Comparison of ENCODE assay signal across 20 cellular contexts in the genomic region with DNA sequence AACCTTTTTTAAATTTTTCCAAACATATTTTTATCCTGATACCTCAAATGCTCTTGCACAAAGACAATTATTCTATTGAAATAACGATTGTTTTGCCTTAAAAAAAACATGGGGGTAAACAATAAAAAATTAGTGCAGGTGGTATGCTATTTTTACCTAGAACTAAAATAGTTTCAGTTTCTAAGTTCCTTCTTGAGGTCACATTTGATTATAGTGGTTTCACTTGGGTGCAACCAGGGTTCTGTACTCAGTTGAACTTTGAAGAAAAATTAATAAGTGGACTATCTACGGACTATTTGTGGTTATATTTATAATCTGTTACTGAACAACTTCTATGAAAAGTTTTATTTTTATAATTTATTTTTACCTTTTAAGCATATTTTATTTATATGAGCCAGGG.
DNase-seq lines count a peak whose midpoint lies in the region; ATAC-seq and TF ChIP-seq lines count a peak whose summit lies in the region.
"Had no signal": no experiment of that assay in that cellular context is flagged by ENCODE, and none has a peak within 500 bp of the region (broad histone marks: within the 10 kb centered on the region; RNA-seq: fewer than 3 reads in every experiment).

No MANE protein-coding gene starts in this region.

- H3K36me3 ChIP-seq in OCI-LY7 (ENCODE audit: insufficient read depth, low read length), result peaks cover 11% of the 10 kb centered on the region
- H3K36me3 ChIP-seq in Peyer's patch, result no peaks in the 10 kb centered on the region
- H3K36me3 ChIP-seq: suprapubic skin, uterus had no signal

- no peaks in the 10 kb centered on the region for H3K27me3 ChIP-seq in Peyer's patch
- H3K27me3 ChIP-seq: suprapubic skin, uterus had no signal

- CTCF ChIA-PET in OCI-LY7 (lab: Charles Lee; ENCODE audit: unreplicated experiment), result no interaction called here

- no peak for TF ChIP-seq CTCF in OCI-LY7 (conservative IDR thresholded peaks at IDR 0.05; ENCODE audit: low read length)
- no peak for TF ChIP-seq CTCF in Peyer's patch (IDR thresholded peaks at IDR 0.05)

- no peaks in the 10 kb centered on the region for H4K20me1 ChIP-seq in OCI-LY7 (ENCODE audit: insufficient read depth, low read length)

- H3K27ac ChIP-seq in OCI-LY7 (ENCODE audit: low read depth, low read length, poor library complexity, severe bottlenecking), result peak overlapping the region; percentile 73
- H3K27ac ChIP-seq in Peyer's patch, result no peak overlapping the region
- H3K27ac ChIP-seq: parathyroid adenoma, suprapubic skin, uterus, VCaP had no signal

- POLR2A ChIA-PET in OCI-LY7 (lab: Charles Lee), result no interaction called here

- no peak overlapping the region; the same call in 1 of the 2 replicates for H2AFZ ChIP-seq in OCI-LY7 (ENCODE audit: low read length)
- H2AFZ ChIP-seq: parathyroid adenoma had no signal

- peak overlapping the region; percentile 16 for H3K4me3 ChIP-seq in OCI-LY7 (ENCODE audit: low read depth, low read length, poor library complexity, severe bottlenecking)
- no peak overlapping the region for H3K4me3 ChIP-seq in Peyer's patch
- H3K4me3 ChIP-seq: suprapubic skin, uterus had no signal

- ATAC-seq in GM18511 (IDR thresholded peaks at IDR 0.05; ENCODE audit: unreplicated experiment) (peak; percentile 68), GM21360 (IDR thresholded peaks at IDR 0.05; ENCODE audit: unreplicated experiment) (peak; percentile 54), HG03066 (IDR thresholded peaks at IDR 0.05; ENCODE audit: low read depth, unreplicated experiment) (peak; percentile 71), SK-N-SH treated with all-trans-retinoic acid at 6 μM for 48 hours (no peak)
- ATAC-seq: natural killer cell, PC-3, sciatic nerve had no signal

- H3K9me3 ChIP-seq in OCI-LY7 (ENCODE audit: low read length) (peaks cover 16% of the 10 kb centered on the region; the same call in 1 of the 2 replicates), Peyer's patch (peaks cover 0 to 3% (median 0%) of the 10 kb centered on the region in 4 donors)
- H3K9me3 ChIP-seq: suprapubic skin, uterus had no signal

- no peaks in the 10 kb centered on the region for H3K79me2 ChIP-seq in OCI-LY7 (ENCODE audit: insufficient read depth, low read depth, low read length)
- H3K79me2 ChIP-seq: parathyroid adenoma had no signal

- peak overlapping the region; percentile 49 for H3K4me2 ChIP-seq in OCI-LY7 (ENCODE audit: low read length)

- H3K9me2 ChIP-seq in OCI-LY7 (ENCODE audit: insufficient read depth, low read length), result no peaks in the 10 kb centered on the region

- intact Hi-C loops in OCI-LY7 (cut with micrococcal nuclease; ENCODE audit: unreplicated experiment), result no loop called here

- peak; percentile 77 for DNase-seq in OCI-LY7 (ENCODE audit: low spot score)
- DNase-seq in Ammon's horn (ENCODE audit: low spot score), result no peak
- DNase-seq in Peyer's patch, result no peak
- DNase-seq in NCI-H446 treated with DMSO at 0.1 percent for 48 hours (lab: John Stamatoyannopoulos, UW), result no peak
- DNase-seq: activated CD4-positive, alpha-beta T cell treated with anti-CD3 and anti-CD28 coated beads, Interleukin-2, amount 50 U/mL, for 48 hours; amniotic stem cell; head of caudate nucleus; natural killer cell; NCI-H1436 treated with DMSO at 0.1 percent for 48 hours; PC-3; T-helper 2 cell; uterus had no signal

- TF ChIP-seq POLR2A in Peyer's patch (IDR thresholded peaks at IDR 0.05), result no peak

- H3K4me1 ChIP-seq in OCI-LY7 (ENCODE audit: insufficient read depth, low read length, poor library complexity, severe bottlenecking) (peaks cover 66% of the 10 kb centered on the region), Peyer's patch (no peaks in the 10 kb centered on the region)
- H3K4me1 ChIP-seq: parathyroid adenoma, suprapubic skin, uterus had no signal

- BruUV-seq in OCI-LY7 (replicated peaks; lab: Mats Ljungman, UMichigan), result no TSS peak

TF ChIP-seq in SK-N-SH treated with all-trans-retinoic acid at 6 μM for 48 hours, 23 proteins besides CTCF, POLR2A, EP300 and RAD21:
- TF ChIP-seq TCF4 (CRISPR knock-in tag; IDR thresholded peaks at IDR 0.05; ENCODE audit: borderline replicate concordance) (no peak), ZC3H10 (CRISPR knock-in tag; IDR thresholded peaks at IDR 0.05) (no peak), OSR1 (CRISPR knock-in tag; IDR thresholded peaks at IDR 0.05) (no peak), SNAI2 (CRISPR knock-in tag; IDR thresholded peaks at IDR 0.05) (no peak), PPARA (CRISPR knock-in tag; IDR thresholded peaks at IDR 0.05; ENCODE audit: borderline replicate concordance) (no peak), ARNTL (CRISPR knock-in tag; IDR thresholded peaks at IDR 0.05; ENCODE audit: borderline replicate concordance, low read depth) (no peak)
- TF ChIP-seq, protein P1, sequence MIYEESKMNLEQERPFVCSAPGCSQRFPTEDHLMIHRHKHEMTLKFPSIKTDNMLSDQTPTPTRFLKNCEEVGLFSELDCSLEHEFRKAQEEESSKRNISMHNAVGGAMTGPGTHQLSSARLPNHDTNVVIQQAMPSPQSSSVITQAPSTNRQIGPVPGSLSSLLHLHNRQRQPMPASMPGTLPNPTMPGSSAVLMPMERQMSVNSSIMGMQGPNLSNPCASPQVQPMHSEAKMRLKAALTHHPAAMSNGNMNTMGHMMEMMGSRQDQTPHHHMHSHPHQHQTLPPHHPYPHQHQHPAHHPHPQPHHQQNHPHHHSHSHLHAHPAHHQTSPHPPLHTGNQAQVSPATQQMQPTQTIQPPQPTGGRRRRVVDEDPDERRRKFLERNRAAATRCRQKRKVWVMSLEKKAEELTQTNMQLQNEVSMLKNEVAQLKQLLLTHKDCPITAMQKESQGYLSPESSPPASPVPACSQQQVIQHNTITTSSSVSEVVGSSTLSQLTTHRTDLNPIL (CRISPR knock-in tag; IDR thresholded peaks at IDR 0.05; ENCODE audit: low read depth), result no peak
